Comparison of ENCODE assay signal across 8 cellular contexts in genomic region chr12:49189731-49190314, GRCh38. TPM values are rescaled to one million over a fixed set of nuclear protein-coding genes. Genes with fewer than 3 reads are reported as not detected.
DNase-seq lines count a peak whose midpoint lies in the region; ATAC-seq, FAIRE-seq and TF ChIP-seq lines count a peak whose summit lies in the region.

No MANE protein-coding gene starts in this region.

- H3K27ac ChIP-seq in AG04450 (ENCODE audit: low read depth, low read length) (no peak overlapping the region), IMR-90 (ENCODE audit: insufficient read depth, low read length) (peak overlapping the region; percentile 19; the same call in 1 of the 2 replicates), GM12878 (ENCODE audit: control insufficient read depth, insufficient read depth) (no peak overlapping the region)
- H3K27ac ChIP-seq in naive thymus-derived CD4-positive, alpha-beta T cell (ENCODE audit: low read depth, low read length): peak overlapping the region; percentile 99

- H2BK20ac ChIP-seq in IMR-90 (ENCODE audit: low read depth, low read length): peak overlapping the region; percentile 64; the same call in 1 of the 2 replicates

- ATAC-seq in IMR-90 (ENCODE audit: low read depth) (no peak), GM12878 (no peak), HG03469 (IDR thresholded peaks at IDR 0.05; ENCODE audit: unreplicated experiment) (no peak), mucosa of descending colon (no peak)
- ATAC-seq in naive thymus-derived CD4-positive, alpha-beta T cell: no peak

- SMC1A ChIA-PET in GM12878 (lab: Charles Lee; ENCODE audit: uncharacterized antibody, unreplicated experiment): interaction anchor here (1.3 to 2.0 kb wide), 5 partner anchors 26 to 126 kb away, joined by 3 to 7 read pairs (median 5); partner anchors contain the start of gene TUBA1B

- H3K4me2 ChIP-seq in IMR-90 (ENCODE audit: low read depth, low read length): peak overlapping the region; percentile 53
- H3K4me2 ChIP-seq in GM12878 (ENCODE audit: control insufficient read depth, insufficient read depth): peak overlapping the region; percentile 76

- peaks cover 0 to 17% (median 11%) of the 10 kb centered on the region in 5 donors for H3K36me3 Mint-ChIP-seq in naive thymus-derived CD4-positive, alpha-beta T cell

- peak overlapping the region; percentile 64; the same call in 1 of the 3 replicates for H2BK15ac ChIP-seq in IMR-90 (ENCODE audit: low read depth, low read length)

- H2AFZ ChIP-seq in IMR-90 (replicated peaks; ENCODE audit: low read length, poor library complexity): peak overlapping the region; percentile 28
- H2AFZ ChIP-seq in GM12878 (ENCODE audit: control insufficient read depth, low read depth, low read length): no peak overlapping the region; the same call in 1 of the 2 replicates

- no peaks in the 10 kb centered on the region; the same call in 1 of the 2 replicates for H3K4me1 ChIP-seq in IMR-90 (ENCODE audit: control insufficient read depth, insufficient read depth, low read length)
- no peaks in the 10 kb centered on the region; the same call in none of the 2 replicates for H3K4me1 ChIP-seq in GM12878 (ENCODE audit: control insufficient read depth, insufficient read depth, low read length)
- peaks cover 7 to 12% of the 10 kb centered on the region in 2 donors for H3K4me1 ChIP-seq in naive thymus-derived CD4-positive, alpha-beta T cell (ENCODE audit: control insufficient read depth in 2 of 2, insufficient read depth in 2 of 2, low read length in 2 of 2)
- H3K4me1 ChIP-seq in mucosa of descending colon (ENCODE audit: low read depth): peaks cover 4% of the 10 kb centered on the region

- peaks cover 9 to 32% (median 26%) of the 10 kb centered on the region in 7 donors for H3K4me1 Mint-ChIP-seq in naive thymus-derived CD4-positive, alpha-beta T cell

- H3K27me3 ChIP-seq in AG04450 (ENCODE audit: control insufficient read depth, insufficient read depth, low read length): no peaks in the 10 kb centered on the region
- no peaks in the 10 kb centered on the region for H3K27me3 ChIP-seq in IMR-90 (ENCODE audit: control insufficient read depth, insufficient read depth, low read length)
- H3K27me3 ChIP-seq in GM12878 (replicated peaks in 1 of 2; ENCODE audit: control insufficient read depth in 2 of 2, insufficient read depth in 2 of 2, low read length in 1 of 2): no peaks in the 10 kb centered on the region; a peak in 2 of 4 replicates
- H3K27me3 ChIP-seq in naive thymus-derived CD4-positive, alpha-beta T cell (ENCODE audit: control insufficient read depth in 2 of 2, insufficient read depth in 2 of 2, low read length in 2 of 2): no peaks in the 10 kb centered on the region

- FAIRE-seq in GM12878 (lab: Jason Lieb, UNC): no peak

- peak overlapping the region; percentile 76 for H3K14ac ChIP-seq in IMR-90 (replicated peaks; ENCODE audit: low read depth, low read length)

- intact Hi-C loops in IMR-90 (cut with micrococcal nuclease): loop anchor here (2.0 to 10.0 kb wide), 3 partner anchors 59 to 105 kb away; partner anchors contain the start of genes TUBA1B and TUBA1C
- intact Hi-C loops in GM12878 (cut with micrococcal nuclease; ENCODE audit: unreplicated experiment): loop anchor here (2.0 kb wide), 3 partner anchors 45 to 59 kb away; partner anchors contain the start of gene TUBA1B
- intact Hi-C loops in naive thymus-derived CD4-positive, alpha-beta T cell (cut with micrococcal nuclease): loop anchor here (1.0 to 5.0 kb wide), 19 partner anchors 11 to 552 kb away; partner anchors contain the start of genes KMT2D (in 2 of the 2), LMBR1L (in 2 of the 2), TMBIM6 (in 2 of the 2) and TUBA1C (in 2 of the 2)
- intact Hi-C loops in mucosa of descending colon (cut with DNase I, micrococcal nuclease): loop anchor here in 1 of 2 donors (5.0 to 10.0 kb wide), 2 partner anchors 42 to 55 kb away; partner anchors contain the start of gene TUBA1B

- H3K9me1 ChIP-seq in IMR-90 (ENCODE audit: insufficient read depth, low read length): peaks cover 2% of the 10 kb centered on the region; the same call in 1 of the 2 replicates

- WGBS in IMR-90 (ENCODE audit: extremely low coverage in 2 of 2, insufficient read length in 1 of 2), 2 experiments: no CpG with 5 or more reads among the region's 6 CpGs
- 69% methylated on average over 6 of the region's 6 CpGs for WGBS in GM12878 (ENCODE audit: insufficient coverage, insufficient replicate concordance, low lambda C conversion rate, missing lambda C conversion rate)

- peaks cover 22% of the 10 kb centered on the region for H3K36me3 ChIP-seq in IMR-90 (ENCODE audit: control insufficient read depth, insufficient read depth, low read length)
- no peaks in the 10 kb centered on the region for H3K36me3 ChIP-seq in GM12878 (ENCODE audit: control insufficient read depth in 2 of 2, insufficient read depth in 2 of 2, low read length in 1 of 2)
- peaks cover 4 to 20% (median 7%) of the 10 kb centered on the region in 3 experiments for H3K36me3 ChIP-seq in naive thymus-derived CD4-positive, alpha-beta T cell (ENCODE audit: control insufficient read depth in 2 of 3, insufficient read depth in 3 of 3, low read length in 3 of 3)
- no peaks in the 10 kb centered on the region for H3K36me3 ChIP-seq in mucosa of descending colon (ENCODE audit: low read depth)

- H4K5ac ChIP-seq in IMR-90 (ENCODE audit: low read depth, low read length): peak overlapping the region; percentile 79

- TF ChIP-seq RAD21 in IMR-90 (IDR thresholded peaks at IDR 0.05; ENCODE audit: low read length) (no peak), GM12878 (IDR thresholded peaks at IDR 0.05; ENCODE audit: insufficient read depth, low read depth, low read length) (no peak)

- BruUV-seq in IMR-90 (replicated peaks; lab: Mats Ljungman, UMichigan) (no TSS peak), GM12878 (replicated peaks; lab: Mats Ljungman, UMichigan) (no TSS peak)

- H3K23ac ChIP-seq in IMR-90 (ENCODE audit: low read depth, low read length): peak overlapping the region; percentile 81

- TF ChIP-seq CTCF in AG04450 (IDR thresholded peaks at IDR 0.05; ENCODE audit: low read depth, low read length) (no peak), IMR-90 (conservative IDR thresholded peaks at IDR 0.05; ENCODE audit: low read depth, low read length) (no peak), GM12878 (IDR thresholded peaks at IDR 0.05 in 2 of 3, conservative IDR thresholded peaks at IDR 0.05 in 1 of 3; ENCODE audit: control insufficient read depth in 2 of 3, extremely low read depth in 1 of 3, insufficient read depth in 1 of 3, low read depth in 3 of 3, low read length in 3 of 3) (no peak), mucosa of descending colon (IDR thresholded peaks at IDR 0.05) (no peak)

- peak overlapping the region; percentile 85; the same call in 1 of the 2 replicates for H3K4ac ChIP-seq in IMR-90 (ENCODE audit: low read depth, low read length)

- CTCF ChIA-PET in AG04450 (lab: Charles Lee): interaction anchor here (0.8 to 1.9 kb wide), 6 partner anchors 43 to 169 kb away, joined by 3 to 8 read pairs (median 4); no protein-coding TSS in a partner anchor
- CTCF ChIA-PET in IMR-90 (lab: Yijun Ruan, JAX): interaction anchor here (0.6 to 1.0 kb wide), 2 partner anchors 10 to 45 kb away, joined by 3 to 6 read pairs; no protein-coding TSS in a partner anchor
- CTCF ChIA-PET in GM12878 (lab: Yijun Ruan, JAX): interaction anchor here (0.9 to 3.7 kb wide), 6 partner anchors 12 to 169 kb away, joined by 3 to 13 read pairs (median 8); partner anchors contain the start of gene TUBA1B
- CTCF ChIA-PET in naive thymus-derived CD4-positive, alpha-beta T cell (lab: Charles Lee): interaction anchor here (1.0 to 2.7 kb wide), 4 partner anchors 46 to 101 kb away, joined by 3 to 12 read pairs (median 4); partner anchors contain the start of gene TUBA1B

- H3K56ac ChIP-seq in IMR-90 (ENCODE audit: extremely low read depth, insufficient read depth, low read length): peak overlapping the region; percentile 85; the same call in 1 of the 2 replicates

- H3K27me3 Mint-ChIP-seq in naive thymus-derived CD4-positive, alpha-beta T cell: peaks cover 0 to 5% (median 0%) of the 10 kb centered on the region in 5 donors

- H4K20me1 ChIP-seq in IMR-90 (ENCODE audit: insufficient read depth, low read length) (peaks cover 26% of the 10 kb centered on the region), GM12878 (ENCODE audit: control insufficient read depth, insufficient read depth) (no peaks in the 10 kb centered on the region)

- peak overlapping the region; percentile 10; the same call in 1 of the 2 replicates for H2AK5ac ChIP-seq in IMR-90 (ENCODE audit: low read depth, low read length)

- H2BK120ac ChIP-seq in IMR-90 (ENCODE audit: low read depth, low read length): peak overlapping the region; percentile 53

- H3K4me3 ChIP-seq in AG04450 (ENCODE audit: low read depth, low read length) (peak overlapping the region; percentile 50), IMR-90 (ENCODE audit: insufficient read depth, low read depth, low read length) (0 out of 2 replicates have a peak overlapping the region, but pooled peaks have one; percentile 67), GM12878 (peak overlapping the region; percentile 75; the same call in 1 of the 2 replicates), mucosa of descending colon (no peak overlapping the region)
- H3K4me3 ChIP-seq in naive thymus-derived CD4-positive, alpha-beta T cell (ENCODE audit: low read length): peak overlapping the region; percentile 91

- H3K9me3 ChIP-seq in AG04450 (ENCODE audit: control insufficient read depth, insufficient read depth, low read length): peaks cover 3% of the 10 kb centered on the region; the same call in 1 of the 2 replicates
- H3K9me3 ChIP-seq in IMR-90 (ENCODE audit: control insufficient read depth, insufficient read depth, low read length): no peaks in the 10 kb centered on the region
- H3K9me3 ChIP-seq in GM12878 (replicated peaks; ENCODE audit: control insufficient read depth, insufficient read depth, low read length): no peaks in the 10 kb centered on the region
- no peaks in the 10 kb centered on the region for H3K9me3 ChIP-seq in naive thymus-derived CD4-positive, alpha-beta T cell (ENCODE audit: control insufficient read depth in 2 of 3, low read length in 3 of 3)
- no peaks in the 10 kb centered on the region for H3K9me3 ChIP-seq in mucosa of descending colon

- POLR2A ChIA-PET in AG04450 (lab: Yijun Ruan, JAX) (interaction anchor here (0.7 to 4.7 kb wide), 5 partner anchors 12 to 76 kb away, joined by 3 to 65 read pairs (median 9); partner anchors contain the start of gene TUBA1B), IMR-90 (lab: Charles Lee; ENCODE audit: unreplicated experiment) (interaction anchor here (0.5 to 2.8 kb wide), 2 partner anchors 43 to 45 kb away, joined by 6 to 16 read pairs; no protein-coding TSS in a partner anchor), GM12878 (lab: Charles Lee) (interaction anchor here (0.6 to 2.0 kb wide), 4 partner anchors 10 to 57 kb away, joined by 3 to 4 read pairs (median 4); no protein-coding TSS in a partner anchor)
- POLR2A ChIA-PET in naive thymus-derived CD4-positive, alpha-beta T cell (lab: Charles Lee): interaction anchor here (0.9 to 5.9 kb wide), 11 partner anchors 8 to 348 kb away, joined by 3 to 226 read pairs (median 9); partner anchors contain the start of genes DDX23, KCNH3, LMBR1L and RHEBL1

- H4K8ac ChIP-seq in IMR-90 (ENCODE audit: low read depth in 2 of 2, low read length in 2 of 2): peak overlapping the region; percentile 76 to 88

- peaks cover 3 to 30% of the 10 kb centered on the region in 2 experiments; a peak in 3 of 4 replicates for H3K79me1 ChIP-seq in IMR-90 (ENCODE audit: low read depth in 1 of 2, low read length in 2 of 2)

- peak overlapping the region; percentile 76; the same call in 1 of the 2 replicates for H4K91ac ChIP-seq in IMR-90 (ENCODE audit: insufficient read depth, low read depth, low read length)

- H3K79me2 ChIP-seq in GM12878 (ENCODE audit: control insufficient read depth, insufficient read depth, low read length): no peaks in the 10 kb centered on the region

- peak overlapping the region; percentile 98 to 100 (median 99) for H3K27ac Mint-ChIP-seq in naive thymus-derived CD4-positive, alpha-beta T cell

- in situ Hi-C loops in IMR-90 (cut with MboI; ENCODE audit: low sequenced_read_pairs): loop anchor here (10.0 kb wide), 2 partner anchors 45 to 55 kb away; partner anchors contain the start of gene TUBA1B
- in situ Hi-C loops in GM12878 (cut with MboI): no loop called here

- TF ChIP-seq POLR2A in IMR-90 (IDR thresholded peaks at IDR 0.05; ENCODE audit: low read depth, low read length): no peak
- no peak for TF ChIP-seq POLR2A in GM12878 (IDR thresholded peaks at IDR 0.05; ENCODE audit: low read depth, low read length)

- peaks cover 0 to 7% (median 0%) of the 10 kb centered on the region in 11 donors for H3K9me3 Mint-ChIP-seq in naive thymus-derived CD4-positive, alpha-beta T cell

- H3K9ac ChIP-seq in IMR-90 (ENCODE audit: low read depth, low read length): peak overlapping the region; percentile 50; the same call in 1 of the 2 replicates
- no peak overlapping the region for H3K9ac ChIP-seq in GM12878 (ENCODE audit: control insufficient read depth, insufficient read depth, low read length)

- peak overlapping the region; percentile 32; the same call in 1 of the 2 replicates for H3K18ac ChIP-seq in IMR-90 (ENCODE audit: low read depth, low read length)

- no peak for TF ChIP-seq EP300 in GM12878 (IDR thresholded peaks at IDR 0.05; ENCODE audit: borderline replicate concordance in 1 of 2, control insufficient read depth in 1 of 2, low read depth in 2 of 2, low read length in 2 of 2)

- peak overlapping the region in 9 of 10 donors; percentile 40 to 99 (median 98) for H3K4me3 Mint-ChIP-seq in naive thymus-derived CD4-positive, alpha-beta T cell

- H2BK5ac ChIP-seq in IMR-90 (ENCODE audit: low read depth, low read length, poor library complexity, severe bottlenecking): peak overlapping the region; percentile 77

- DNase-seq in AG04450 (ENCODE audit: low read depth, low spot score) (no peak), IMR-90 (no peak), GM12878 (ENCODE audit: low read depth, low spot score) (no peak), NCI-H128 (lab: John Stamatoyannopoulos, UW; ENCODE audit: unreplicated experiment) (no peak), amniotic stem cell (lab: John Stamatoyannopoulos, UW) (no peak), mucosa of descending colon (no peak)
- no peak for DNase-seq in naive thymus-derived CD4-positive, alpha-beta T cell

- no peak overlapping the region for H2AK9ac ChIP-seq in IMR-90 (replicated peaks; ENCODE audit: low read depth, low read length, poor library complexity)

- dilution Hi-C loops in IMR-90 (cut with HindIII; ENCODE audit: low sequenced_read_pairs, unreplicated experiment): no loop called here

- RAD21 ChIA-PET in GM12878 (lab: Charles Lee; ENCODE audit: unreplicated experiment): no interaction called here

RNA-seq across cellular contexts. Expression of gene TUBA1A, which starts 0.9 kb away (rescaled TPM):
- polyA plus RNA-seq in AG04450 (2011; rRNA removed) (1,918 and 2,457 TPM in 2 replicates), IMR-90 (2012; rRNA removed) (2,096 and 2,105 TPM in 2 replicates), GM12878 (2011; rRNA removed) (78.7 and 129 TPM in 2 replicates), GM12878 (2014; fragmentation: Illumina TruSeq; extraction: Trizol) (340 and 395 TPM in 2 replicates), GM12878 (2014; fragmentation: Nextera tagmentation; extraction: Ambion mirVana) (100 to 1,000 TPM; 431 to 496 TPM), GM12878 (2014; rRNA removed) (259 and 311 TPM in 2 replicates), GM12878 (2016; fragmentation: Nextera tagmentation; extraction: Ambion mirVana) (100 to 1,000 TPM; 200 to 217 TPM)
- polyA minus RNA-seq in AG04450 (2011; rRNA and poly(A)+ RNA removed): 1,554 and 1,978 TPM in 2 replicates
- total RNA-seq in IMR-90 (2012; rRNA removed) (2,389 and 2,832 TPM in 2 replicates), GM12878 (2014; rRNA removed) (281 and 336 TPM in 2 replicates), GM12878 (2014; rRNA removed; fragmentation: Illumina TruSeq; extraction: Trizol) (188 and 209 TPM in 2 replicates), GM12878 (2021) (148 and 167 TPM in 2 replicates), mucosa of descending colon (100 to 1,000 TPM in 1 of 3 donors, 10 to 100 TPM in 2; 20.5 to 295 (median 64.4) TPM)
- 1,171 and 1,948 TPM in 2 replicates for polyA plus RNA-seq in IMR-90 (2012; cell fraction: cytosol; rRNA removed)
- 888 and 932 TPM in 2 replicates for polyA plus RNA-seq in IMR-90 (2012; cell fraction: nucleus; rRNA removed; ENCODE audit: low replicate concordance)
- 18.5 and 18.7 TPM in 2 replicates for total RNA-seq in GM12878 (2013; cell fraction: nucleolus; rRNA removed)
- polyA plus RNA-seq in GM12878 (2011; ENCODE audit: low read depth): 59.9 TPM
- 165 and 170 TPM in 2 replicates for polyA plus RNA-seq in GM12878 (2011; cell fraction: cytosol; rRNA removed)
- polyA plus RNA-seq in GM12878 (2011; cell fraction: nucleus; rRNA removed): 71.2 and 85.4 TPM in 2 replicates
- 62.8 and 66.1 TPM in 2 replicates for polyA plus RNA-seq in GM12878 (2012)
- 104 and 131 TPM in 2 replicates for polyA minus RNA-seq in GM12878 (2011; rRNA and poly(A)+ RNA removed)
- 12.3 and 25.0 TPM in 2 replicates for polyA minus RNA-seq in GM12878 (2011; cell fraction: cytosol; rRNA and poly(A)+ RNA removed)
- polyA minus RNA-seq in GM12878 (2011; cell fraction: nucleus; rRNA and poly(A)+ RNA removed): 20.9 and 25.6 TPM in 2 replicates
- total RNA-seq in naive thymus-derived CD4-positive, alpha-beta T cell: 100 to 1,000 TPM in 2 of 5 experiments, 10 to 100 TPM in 3; 61.8 to 492 (median 98.8) TPM
- polyA plus RNA-seq in naive thymus-derived CD4-positive, alpha-beta T cell: 100 to 1,000 TPM; 176 to 178 TPM

RNA-seq across cellular contexts. Expression of gene TUBA1B, which starts 58.6 kb away (rescaled TPM):
- polyA plus RNA-seq in AG04450 (2011; rRNA removed) (2,720 and 2,965 TPM in 2 replicates), IMR-90 (2012; rRNA removed) (4,221 and 4,665 TPM in 2 replicates), GM12878 (2011; rRNA removed) (2,835 and 4,712 TPM in 2 replicates), GM12878 (2014; fragmentation: Illumina TruSeq; extraction: Trizol) (4,423 and 4,647 TPM in 2 replicates), GM12878 (2014; fragmentation: Nextera tagmentation; extraction: Ambion mirVana) (1,000 to 10,000 TPM; 2,848 to 3,323 TPM), GM12878 (2014; rRNA removed) (3,699 TPM in 2 replicates), GM12878 (2016; fragmentation: Nextera tagmentation; extraction: Ambion mirVana) (1,000 to 10,000 TPM; 3,405 to 3,731 TPM)
- polyA minus RNA-seq in AG04450 (2011; rRNA and poly(A)+ RNA removed): 2,895 and 3,603 TPM in 2 replicates
- total RNA-seq in IMR-90 (2012; rRNA removed) (4,476 and 5,195 TPM in 2 replicates), GM12878 (2014; rRNA removed) (3,981 and 4,275 TPM in 2 replicates), GM12878 (2014; rRNA removed; fragmentation: Illumina TruSeq; extraction: Trizol) (2,309 and 2,328 TPM in 2 replicates), GM12878 (2021) (2,549 and 2,597 TPM in 2 replicates), mucosa of descending colon (100 to 1,000 TPM; 391 to 679 (median 491) TPM)
- polyA plus RNA-seq in IMR-90 (2012; cell fraction: cytosol; rRNA removed): 3,130 and 3,490 TPM in 2 replicates
- 1,066 and 1,464 TPM in 2 replicates for polyA plus RNA-seq in IMR-90 (2012; cell fraction: nucleus; rRNA removed; ENCODE audit: low replicate concordance)
- total RNA-seq in GM12878 (2013; cell fraction: nucleolus; rRNA removed): 249 and 258 TPM in 2 replicates
- polyA plus RNA-seq in GM12878 (2011; ENCODE audit: low read depth): 1,047 TPM
- polyA plus RNA-seq in GM12878 (2011; cell fraction: cytosol; rRNA removed): 6,091 and 6,711 TPM in 2 replicates
- 1,620 and 2,226 TPM in 2 replicates for polyA plus RNA-seq in GM12878 (2011; cell fraction: nucleus; rRNA removed)
- polyA plus RNA-seq in GM12878 (2012): 928 and 1,221 TPM in 2 replicates
- polyA minus RNA-seq in GM12878 (2011; rRNA and poly(A)+ RNA removed): 3,538 and 4,663 TPM in 2 replicates
- 798 and 980 TPM in 2 replicates for polyA minus RNA-seq in GM12878 (2011; cell fraction: cytosol; rRNA and poly(A)+ RNA removed)
- 484 and 841 TPM in 2 replicates for polyA minus RNA-seq in GM12878 (2011; cell fraction: nucleus; rRNA and poly(A)+ RNA removed)
- 1,000 to 10,000 TPM in 1 of 5 experiments, 100 to 1,000 TPM in 4; 124 to 1,463 (median 279) TPM for total RNA-seq in naive thymus-derived CD4-positive, alpha-beta T cell
- polyA plus RNA-seq in naive thymus-derived CD4-positive, alpha-beta T cell: 100 to 1,000 TPM; 473 to 648 TPM

Comparison
In these comparisons a context has a peak if more than half of its experiments do, and no peak if none do; other contexts are left out.
1. H3K27ac ChIP-seq: peak in IMR-90 (single experiment) and naive thymus-derived CD4-positive, alpha-beta T cell (single experiment); none in AG04450 (single experiment) and GM12878 (single experiment).